ENCODE assay signal across 33 cellular contexts in genomic region chr17:6085812-6086211, GRCh38. TPM values are rescaled to one million over a fixed set of nuclear protein-coding genes. Genes with fewer than 3 reads are reported as not detected.
"Had no signal": no experiment of that assay in that cellular context is flagged by ENCODE, and none has a peak within 500 bp of the region (broad histone marks: within the 10 kb centered on the region; RNA-seq: fewer than 3 reads in every experiment).

No MANE protein-coding gene starts in this region.

- H3K27me3 Mint-ChIP-seq: activated CD4-positive, alpha-beta T cell treated with anti-CD3 and anti-CD28 coated beads, Interleukin-2, amount 10 ng/mL, durations not matched to agents 7 days and 5 days; activated CD8-positive, alpha-beta T cell treated with anti-CD3 and anti-CD28 coated beads for 36 hours; natural killer cell treated with Interleukin-12 subunit alpha and Interleukin-12 subunit beta and Interleukin-15 and Interleukin-18, amount 100 ng/mL, for 72 hours; stimulated activated naive CD8-positive, alpha-beta T cell treated with anti-CD3 and anti-CD28 coated beads, Interleukin-15, amount 100 ng/mL, for 72 hours had no signal

- H3K4me3 ChIP-seq: gastroesophageal sphincter, lower lobe of right lung, ovary, sigmoid colon, tibial nerve had no signal

- H3K27ac Mint-ChIP-seq: activated CD4-positive, alpha-beta T cell treated with anti-CD3 and anti-CD28 coated beads, Interleukin-2, amount 10 ng/mL, durations not matched to agents 7 days and 5 days; activated CD8-positive, alpha-beta T cell treated with anti-CD3 and anti-CD28 coated beads for 36 hours; activated T-helper 17 cell treated with anti-CD3 and anti-CD28 coated beads, Interleukin-2, amount 50 U/mL, for 72 hours; effector memory CD8-positive, alpha-beta T cell; natural killer cell treated with Interleukin-12 subunit alpha and Interleukin-12 subunit beta and Interleukin-15 and Interleukin-18, amount 100 ng/mL, for 72 hours; progenitor cell of endocrine pancreas; stimulated activated effector memory CD8-positive, alpha-beta T cell treated with anti-CD3 and anti-CD28 coated beads, Interleukin-12 subunit alpha, Interleukin-12 subunit beta, amount 100 ng/mL, for 72 hours; stimulated activated naive CD8-positive, alpha-beta T cell treated with anti-CD3 and anti-CD28 coated beads, Interleukin-15, amount 100 ng/mL, for 72 hours had no signal

- H3K4me1 Mint-ChIP-seq: activated CD4-positive, alpha-beta T cell treated with anti-CD3 and anti-CD28 coated beads, Interleukin-2, amount 10 ng/mL, durations not matched to agents 7 days and 5 days; activated T-helper 17 cell treated with anti-CD3 and anti-CD28 coated beads, Interleukin-2, amount 50 U/mL, for 72 hours; stimulated activated effector memory CD8-positive, alpha-beta T cell treated with anti-CD3 and anti-CD28 coated beads, Interleukin-12 subunit alpha, Interleukin-12 subunit beta, amount 100 ng/mL, for 72 hours; stimulated activated naive CD8-positive, alpha-beta T cell treated with anti-CD3 and anti-CD28 coated beads, Interleukin-15, amount 100 ng/mL, for 72 hours had no signal

- H3K27ac ChIP-seq: brain microvascular endothelial cell, gastroesophageal sphincter, lower lobe of right lung, neutrophil, ovary, sigmoid colon, tibial nerve, VCaP had no signal

- H3K36me3 Mint-ChIP-seq: natural killer cell treated with Interleukin-12 subunit alpha and Interleukin-12 subunit beta and Interleukin-15 and Interleukin-18, amount 100 ng/mL, for 72 hours; stimulated activated effector memory CD8-positive, alpha-beta T cell treated with anti-CD3 and anti-CD28 coated beads, Interleukin-12 subunit alpha, Interleukin-12 subunit beta, amount 100 ng/mL, for 72 hours had no signal

- H3K27me3 ChIP-seq: brain microvascular endothelial cell, gastroesophageal sphincter, neutrophil, ovary, sigmoid colon, tibial nerve had no signal

- H3K4me3 Mint-ChIP-seq: activated CD4-positive, alpha-beta T cell treated with anti-CD3 and anti-CD28 coated beads, Interleukin-2, amount 10 ng/mL, durations not matched to agents 7 days and 5 days; activated CD8-positive, alpha-beta T cell treated with anti-CD3 and anti-CD28 coated beads for 36 hours; activated T-cell treated with anti-CD3 and anti-CD28 coated beads, Interleukin-2, amount 50 U/mL, for 4 hours; activated T-helper 17 cell treated with anti-CD3 and anti-CD28 coated beads, Interleukin-2, amount 50 U/mL, for 72 hours; effector memory CD8-positive, alpha-beta T cell; natural killer cell treated with Interleukin-12 subunit alpha and Interleukin-12 subunit beta and Interleukin-15 and Interleukin-18, amount 100 ng/mL, for 72 hours; stimulated activated effector memory CD8-positive, alpha-beta T cell treated with anti-CD3 and anti-CD28 coated beads, Interleukin-12 subunit alpha, Interleukin-12 subunit beta, amount 100 ng/mL, for 72 hours; stimulated activated naive CD8-positive, alpha-beta T cell treated with anti-CD3 and anti-CD28 coated beads, Interleukin-15, amount 100 ng/mL, for 72 hours had no signal

- H3K4me1 ChIP-seq: gastroesophageal sphincter, lower lobe of right lung, sigmoid colon, tibial nerve had no signal

- ATAC-seq: activated CD8-positive, alpha-beta T cell treated with anti-CD3 and anti-CD28 coated beads for 36 hours; activated T-cell treated with anti-CD3 and anti-CD28 coated beads, Interleukin-2, amount 50 U/mL, for 4 hours; activated T-helper 17 cell treated with anti-CD3 and anti-CD28 coated beads, Interleukin-2, amount 50 U/mL, for 72 hours; effector memory CD8-positive, alpha-beta T cell; gastroesophageal sphincter; left lobe of liver; lower lobe of right lung; stimulated activated effector memory CD8-positive, alpha-beta T cell treated with anti-CD3 and anti-CD28 coated beads, Interleukin-12 subunit alpha, Interleukin-12 subunit beta, amount 100 ng/mL, for 72 hours; stimulated activated naive CD8-positive, alpha-beta T cell treated with anti-CD3 and anti-CD28 coated beads, Interleukin-15, amount 100 ng/mL, for 72 hours had no signal

- H3K9me3 ChIP-seq: gastroesophageal sphincter, lower lobe of right lung, neutrophil, ovary, sigmoid colon, tibial nerve had no signal

- DNase-seq: activated CD4-positive, alpha-beta T cell treated with anti-CD3 and anti-CD28 coated beads for 1 hour; activated CD4-positive, alpha-beta T cell treated with anti-CD3 and anti-CD28 coated beads, Interleukin-2, amount 10 ng/mL, durations not matched to agents 7 days and 5 days; activated CD8-positive, alpha-beta T cell treated with anti-CD3 and anti-CD28 coated beads for 36 hours; activated gamma-delta T cell treated with Interleukin-2 at 50 U/mL for 16 hours; activated naive CD4-positive, alpha-beta T cell treated with anti-CD3 and anti-CD28 coated beads, Interleukin-2, amount 50 U/mL, for 16 hours; activated T-cell treated with anti-CD3 and anti-CD28 coated beads, Interleukin-2, amount 50 U/mL, for 4 hours; amniotic stem cell; brain microvascular endothelial cell; caudate nucleus; cortex of kidney; effector memory CD8-positive, alpha-beta T cell; erythroblast; head of caudate nucleus; hippocampal formation; kidney; lower lobe of right lung; mesenchymal stem cell; ovary; retina; sigmoid colon; small intestine; stimulated activated CD4-positive, alpha-beta T cell treated with anti-CD3 and anti-CD28 coated beads, Interleukin-4, amount 100 ng/mL, for 24 hours; stimulated activated naive CD8-positive, alpha-beta T cell treated with anti-CD3 and anti-CD28 coated beads, Interleukin-15, amount 100 ng/mL, for 72 hours had no signal

- H3K36me3 ChIP-seq: brain microvascular endothelial cell, lower lobe of right lung, neutrophil, ovary, sigmoid colon, tibial nerve had no signal

- H3K9me3 Mint-ChIP-seq: activated CD4-positive, alpha-beta T cell treated with anti-CD3 and anti-CD28 coated beads, Interleukin-2, amount 10 ng/mL, durations not matched to agents 7 days and 5 days; activated CD8-positive, alpha-beta T cell treated with anti-CD3 and anti-CD28 coated beads for 36 hours; activated T-cell treated with anti-CD3 and anti-CD28 coated beads, Interleukin-2, amount 50 U/mL, for 4 hours; activated T-helper 17 cell treated with anti-CD3 and anti-CD28 coated beads, Interleukin-2, amount 50 U/mL, for 72 hours; effector memory CD8-positive, alpha-beta T cell; natural killer cell treated with Interleukin-12 subunit alpha and Interleukin-12 subunit beta and Interleukin-15 and Interleukin-18, amount 100 ng/mL, for 72 hours; stimulated activated effector memory CD8-positive, alpha-beta T cell treated with anti-CD3 and anti-CD28 coated beads, Interleukin-12 subunit alpha, Interleukin-12 subunit beta, amount 100 ng/mL, for 72 hours; stimulated activated naive CD8-positive, alpha-beta T cell treated with anti-CD3 and anti-CD28 coated beads, Interleukin-15, amount 100 ng/mL, for 72 hours had no signal

RNA-seq across cellular contexts. Expression of gene WSCD1, which starts 15.6 kb away (rescaled TPM):
- total RNA-seq: activated CD4-positive, alpha-beta T cell treated with anti-CD3 and anti-CD28 coated beads, Interleukin-2, amount 10 ng/mL, durations not matched to agents 7 days and 5 days; activated T-helper 17 cell treated with anti-CD3 and anti-CD28 coated beads, Interleukin-2, amount 50 U/mL, for 72 hours; T-helper 1 cell treated with Interleukin-12 subunit alpha and Interleukin-12 subunit beta and Interleukin-4 antibody, amounts not matched to agents 30 ng/mL and 1 ng/mL, for 36 hours had no signal
